21 cellular contexts compared by ENCODE assay signal in genomic region chr5:156755421-156756087, GRCh38.
DNase-seq lines count a peak whose midpoint lies in the region; ATAC-seq, FAIRE-seq and TF ChIP-seq lines count a peak whose summit lies in the region.
"Had no signal": no experiment of that assay in that cellular context is flagged by ENCODE, and none has a peak within 500 bp of the region (broad histone marks: within the 10 kb centered on the region; RNA-seq: fewer than 3 reads in every experiment).

No MANE protein-coding gene starts in this region.

- DNase-seq in left ventricle myocardium inferior: no peak
- no peak for DNase-seq in heart right ventricle
- no peak for DNase-seq in GM23338 (ENCODE audit: low spot score)
- no peak for DNase-seq in H1 (ENCODE audit: low read depth in 1 of 2, low spot score in 2 of 2)
- no peak for DNase-seq in neural progenitor cell (ENCODE audit: low spot score)
- no peak for DNase-seq in uterus
- no peak for DNase-seq in NCI-H446 treated with DMSO at 0.1 percent for 48 hours (lab: John Stamatoyannopoulos, UW)
- DNase-seq: Calu3; CD8-positive, alpha-beta T cell; Karpas-422; MG63; NCI-H1105 treated with DMSO at 0.1 percent for 48 hours; NCI-H1694; NCI-H510A treated with DMSO at 0.1 percent for 48 hours; NCI-H82; PC-9 had no signal

- intact Hi-C loops in left ventricle myocardium inferior (cut with micrococcal nuclease) (no loop called here), heart right ventricle (cut with DNase I) (no loop called here), uterus (cut with DNase I; ENCODE audit: low total_unique reads) (no loop called here)

- H3K27ac Mint-ChIP-seq in GM23338 (peak overlapping the region; percentile 55), neural progenitor cell (no peak overlapping the region)
- H3K27ac Mint-ChIP-seq: CD8-positive, alpha-beta T cell; IgD-negative memory B cell had no signal

- H2AFZ ChIP-seq in GM23338: peak overlapping the region; percentile 88
- H2AFZ ChIP-seq in H1 (ENCODE audit: low read length): peak overlapping the region; percentile 45; the same call in 1 of the 2 replicates
- H2AFZ ChIP-seq in neural progenitor cell (replicated peaks): peak overlapping the region; percentile 4
- H2AFZ ChIP-seq: PC-9 had no signal

- no peak overlapping the region for H2BK12ac ChIP-seq in H1 (ENCODE audit: low read depth, low read length)

- 0 out of 2 replicates have a peak, but pooled peaks cover 9% of the 10 kb centered on the region for H3K9me2 ChIP-seq in GM23338 (ENCODE audit: insufficient read depth)

- H3K27me3 Mint-ChIP-seq in GM23338 (ENCODE audit: insufficient read depth, low read depth, poor library complexity): no peaks in the 10 kb centered on the region
- peaks cover 2% of the 10 kb centered on the region for H3K27me3 Mint-ChIP-seq in neural progenitor cell (ENCODE audit: insufficient read depth, low read depth)
- H3K27me3 Mint-ChIP-seq: IgD-negative memory B cell had no signal

- no peak overlapping the region for H3K23ac ChIP-seq in H1 (ENCODE audit: insufficient read length)

- ATAC-seq in heart right ventricle (no peak), GM23338 (no peak), HG02981 (IDR thresholded peaks at IDR 0.05; ENCODE audit: unreplicated experiment) (no peak)
- ATAC-seq: CD8-positive, alpha-beta T cell had no signal

- H2BK20ac ChIP-seq in H1 (ENCODE audit: low read length): no peak overlapping the region

- H3K56ac ChIP-seq in H1 (replicated peaks; ENCODE audit: insufficient read length, low read depth, low read length): no peak overlapping the region

- H3K23me2 ChIP-seq in H1 (ENCODE audit: low read depth, low read length): no peaks in the 10 kb centered on the region

- H3K9me3 ChIP-seq in left ventricle myocardium inferior (replicated peaks) (no peaks in the 10 kb centered on the region), heart right ventricle (no peaks in the 10 kb centered on the region), H1 (ENCODE audit: insufficient read depth in 2 of 2, low read depth in 1 of 2, low read length in 1 of 2) (no peaks in the 10 kb centered on the region), neural progenitor cell (ENCODE audit: low read depth) (no peaks in the 10 kb centered on the region), uterus (no peaks in the 10 kb centered on the region)
- H3K9me3 ChIP-seq: BLaER1 treated with 17β-estradiol and CSF1 and Interleukin-3, amounts not matched to agents 10 nM and 100 nM; HAP-1; MG63 had no signal

- TF ChIP-seq EP300 in H1 (IDR thresholded peaks at IDR 0.05; ENCODE audit: borderline replicate concordance in 1 of 2, low read depth in 2 of 2, low read length in 2 of 2): no peak

- TF ChIP-seq POLR2A in H1 (IDR thresholded peaks at IDR 0.05; ENCODE audit: control extremely low read depth in 1 of 2, low read depth in 2 of 2, low read length in 2 of 2) (no peak), uterus (IDR thresholded peaks at IDR 0.05) (no peak)

- peak overlapping the region; percentile 46; the same call in 1 of the 2 replicates for H2BK15ac ChIP-seq in H1 (ENCODE audit: low read length)

- TF ChIP-seq CTCF in left ventricle myocardium inferior (IDR thresholded peaks at IDR 0.05; ENCODE audit: borderline replicate concordance) (no peak), heart right ventricle (IDR thresholded peaks at IDR 0.05) (no peak), GM23338 (conservative IDR thresholded peaks at IDR 0.05; ENCODE audit: low read depth in 2 of 2) (no peak), H1 (IDR thresholded peaks at IDR 0.05; ENCODE audit: control extremely low read depth in 1 of 3, insufficient read depth in 1 of 3, low read depth in 1 of 3, low read length in 3 of 3) (no peak), neural progenitor cell (IDR thresholded peaks at IDR 0.05) (no peak), uterus (IDR thresholded peaks at IDR 0.05) (no peak)

- no peak overlapping the region for H4K8ac ChIP-seq in H1 (ENCODE audit: extremely low read depth, insufficient read depth, low read length)

- CTCF ChIA-PET in H1 (lab: Charles Lee; ENCODE audit: partially characterized antibody): interaction anchor here (0.6 to 1.2 kb wide), 3 partner anchors 10 to 340 kb away, joined by 3 to 4 read pairs (median 3); no protein-coding TSS in a partner anchor

- no peaks in the 10 kb centered on the region for H3K79me1 ChIP-seq in H1 (ENCODE audit: low read depth, low read length)

- 87 to 88% methylated on average over 3 of the region's 3 CpGs for WGBS in heart right ventricle, 2 donors
- 92% methylated on average over 3 of the region's 3 CpGs; no CpG with 5 or more reads in 1 of the 2 experiments for WGBS in H1 (ENCODE audit: extremely low coverage in 1 of 2, insufficient coverage in 1 of 2, insufficient read length in 1 of 2, insufficient replicate concordance in 2 of 2, low coverage in 1 of 2, low lambda C conversion rate in 2 of 2, missing lambda C conversion rate in 1 of 2), 2 experiments

- H4K20me1 ChIP-seq in GM23338 (replicated peaks; ENCODE audit: insufficient read depth) (no peaks in the 10 kb centered on the region), H1 (replicated peaks in 1 of 2; ENCODE audit: control insufficient read depth in 1 of 2, insufficient read depth in 2 of 2, low read length in 2 of 2) (no peaks in the 10 kb centered on the region), neural progenitor cell (ENCODE audit: low read depth) (no peaks in the 10 kb centered on the region)
- H4K20me1 ChIP-seq: BLaER1 treated with 17β-estradiol and CSF1 and Interleukin-3, amounts not matched to agents 10 nM and 100 nM had no signal

- H3K79me2 ChIP-seq in GM23338 (replicated peaks; ENCODE audit: insufficient read depth): no peaks in the 10 kb centered on the region
- H3K79me2 ChIP-seq in H1 (ENCODE audit: control insufficient read depth in 1 of 2, insufficient read depth in 2 of 2, low read length in 2 of 2): no peaks in the 10 kb centered on the region
- H3K79me2 ChIP-seq in neural progenitor cell (ENCODE audit: low read depth): no peaks in the 10 kb centered on the region

- H3K36me3 ChIP-seq in left ventricle myocardium inferior: no peaks in the 10 kb centered on the region
- H3K36me3 ChIP-seq in heart right ventricle: peaks cover 0 to 2% (median 0%) of the 10 kb centered on the region in 9 donors
- H3K36me3 ChIP-seq in GM23338 (ENCODE audit: insufficient read depth): no peaks in the 10 kb centered on the region
- no peaks in the 10 kb centered on the region for H3K36me3 ChIP-seq in H1 (ENCODE audit: control insufficient read depth in 2 of 4, insufficient read depth in 4 of 4, low read length in 3 of 4)
- no peaks in the 10 kb centered on the region for H3K36me3 ChIP-seq in neural progenitor cell
- H3K36me3 ChIP-seq in uterus: no peaks in the 10 kb centered on the region
- H3K36me3 ChIP-seq: BLaER1 treated with 17β-estradiol and CSF1 and Interleukin-3, amounts not matched to agents 10 nM and 100 nM; HAP-1; MG63 had no signal

- H3K36me3 Mint-ChIP-seq in GM23338 (ENCODE audit: low read depth) (no peaks in the 10 kb centered on the region), neural progenitor cell (no peaks in the 10 kb centered on the region)
- H3K36me3 Mint-ChIP-seq: CD8-positive, alpha-beta T cell; IgD-negative memory B cell had no signal

- no peak for TF ChIP-seq RAD21 in H1 (IDR thresholded peaks at IDR 0.05 in 1 of 2, conservative IDR thresholded peaks at IDR 0.05 in 1 of 2; ENCODE audit: low read depth in 2 of 2, low read length in 2 of 2)

- H3K9ac ChIP-seq in H1 (replicated peaks in 1 of 4; ENCODE audit: extremely low read depth in 1 of 4, low read depth in 3 of 4, low read length in 3 of 4): no peak overlapping the region; a peak in 1 of 7 replicates
- H3K9ac ChIP-seq in neural progenitor cell: no peak overlapping the region
- H3K9ac ChIP-seq: BLaER1 treated with 17β-estradiol and CSF1 and Interleukin-3, amounts not matched to agents 10 nM and 100 nM had no signal

- no peak overlapping the region for H4K5ac ChIP-seq in H1 (ENCODE audit: insufficient read length, low read depth, low read length)

- H3K4ac ChIP-seq in H1 (replicated peaks; ENCODE audit: insufficient read length, low read depth, low read length): no peak overlapping the region

- H2AK5ac ChIP-seq in H1 (ENCODE audit: low read depth, low read length): no peak overlapping the region

- H3K4me1 ChIP-seq in left ventricle myocardium inferior: peaks cover 19% of the 10 kb centered on the region
- H3K4me1 ChIP-seq in heart right ventricle: peaks cover 0 to 21% (median 5%) of the 10 kb centered on the region in 9 donors
- H3K4me1 ChIP-seq in GM23338 (ENCODE audit: insufficient read depth): no peaks in the 10 kb centered on the region
- H3K4me1 ChIP-seq in H1 (replicated peaks in 1 of 4; ENCODE audit: control insufficient read depth in 3 of 4, insufficient read depth in 4 of 4, low read length in 3 of 4): no peaks in the 10 kb centered on the region
- H3K4me1 ChIP-seq in neural progenitor cell: no peaks in the 10 kb centered on the region
- no peaks in the 10 kb centered on the region for H3K4me1 ChIP-seq in uterus
- H3K4me1 ChIP-seq: BLaER1 treated with 17β-estradiol and CSF1 and Interleukin-3, amounts not matched to agents 10 nM and 100 nM; HAP-1 had no signal

- H2BK5ac ChIP-seq in H1 (ENCODE audit: low read depth, low read length): no peak overlapping the region

- no peak for FAIRE-seq in H1 (lab: Jason Lieb, UNC)
- FAIRE-seq: HTR-8/SVneo had no signal

- H3K9me3 Mint-ChIP-seq in GM23338 (no peaks in the 10 kb centered on the region), neural progenitor cell (no peaks in the 10 kb centered on the region)
- H3K9me3 Mint-ChIP-seq: CD8-positive, alpha-beta T cell; IgD-negative memory B cell had no signal

- no peak overlapping the region for H3K18ac ChIP-seq in H1 (ENCODE audit: extremely low read depth, low read length)

- H3F3A ChIP-seq in GM23338 (replicated peaks; ENCODE audit: low read depth): no peaks in the 10 kb centered on the region
- H3F3A ChIP-seq in neural progenitor cell (ENCODE audit: low read depth): no peaks in the 10 kb centered on the region

- no peak overlapping the region for H4K91ac ChIP-seq in H1 (replicated peaks; ENCODE audit: insufficient read length, low read length)

- no peak overlapping the region for H3K4me3 Mint-ChIP-seq in GM23338
- no peak overlapping the region for H3K4me3 Mint-ChIP-seq in neural progenitor cell
- H3K4me3 Mint-ChIP-seq: CD8-positive, alpha-beta T cell; IgD-negative memory B cell had no signal

- peak overlapping the region; percentile 25 for H3K27ac ChIP-seq in left ventricle myocardium inferior (replicated peaks)
- H3K27ac ChIP-seq in heart right ventricle: peak overlapping the region in 1 of 10 donors; percentile 4
- no peak overlapping the region for H3K27ac ChIP-seq in GM23338 (ENCODE audit: low read depth)
- H3K27ac ChIP-seq in H1 (ENCODE audit: low read depth, low read length): no peak overlapping the region
- no peak overlapping the region for H3K27ac ChIP-seq in neural progenitor cell
- no peak overlapping the region for H3K27ac ChIP-seq in uterus
- H3K27ac ChIP-seq: BLaER1 treated with 17β-estradiol and CSF1 and Interleukin-3, amounts not matched to agents 10 nM and 100 nM; PC-9 had no signal

- H3K4me2 ChIP-seq in GM23338: no peak overlapping the region
- H3K4me2 ChIP-seq in H1 (ENCODE audit: insufficient read depth in 1 of 2, low read depth in 2 of 2, low read length in 2 of 2): no peak overlapping the region
- no peak overlapping the region for H3K4me2 ChIP-seq in neural progenitor cell
- H3K4me2 ChIP-seq: BLaER1 treated with 17β-estradiol and CSF1 and Interleukin-3, amounts not matched to agents 10 nM and 100 nM; PC-9 had no signal

- no peak overlapping the region for H2BK120ac ChIP-seq in H1 (replicated peaks; ENCODE audit: low read depth, low read length)

- H3K14ac ChIP-seq in H1 (ENCODE audit: insufficient read length): no peak overlapping the region

- H3K4me1 Mint-ChIP-seq in GM23338 (peaks cover 3% of the 10 kb centered on the region; the same call in 2 of the 3 replicates), neural progenitor cell (no peaks in the 10 kb centered on the region)

- POLR2A ChIA-PET in H1 (lab: Charles Lee; ENCODE audit: partially characterized antibody): interaction anchor here (1.5 kb wide), 1 partner anchor 12 kb away, joined by 3 read pairs; no protein-coding TSS in a partner anchor

- H3K4me3 ChIP-seq in left ventricle myocardium inferior (no peak overlapping the region), heart right ventricle (no peak overlapping the region), GM23338 (no peak overlapping the region), H1 (ENCODE audit: extremely low read depth in 1 of 4, insufficient read depth in 2 of 4, low read depth in 3 of 4, low read length in 4 of 4) (no peak overlapping the region), neural progenitor cell (no peak overlapping the region), uterus (no peak overlapping the region)
- H3K4me3 ChIP-seq: BLaER1 treated with 17β-estradiol and CSF1 and Interleukin-3, amounts not matched to agents 10 nM and 100 nM; HAP-1; MG63; PC-9 had no signal

- H3K27me3 ChIP-seq in left ventricle myocardium inferior (ENCODE audit: low read depth) (no peaks in the 10 kb centered on the region), heart right ventricle (no peaks in the 10 kb centered on the region), GM23338 (ENCODE audit: insufficient read depth) (no peaks in the 10 kb centered on the region), H1 (replicated peaks in 1 of 4; ENCODE audit: control insufficient read depth in 3 of 4, extremely low read depth in 1 of 4, insufficient read depth in 3 of 4, low read length in 3 of 4) (no peaks in the 10 kb centered on the region), neural progenitor cell (no peaks in the 10 kb centered on the region), uterus (no peaks in the 10 kb centered on the region)
- H3K27me3 ChIP-seq: BLaER1 treated with 17β-estradiol and CSF1 and Interleukin-3, amounts not matched to agents 10 nM and 100 nM; MG63 had no signal

Comparison
In these comparisons a context has a peak if more than half of its experiments do, and no peak if none do; other contexts are left out.
1. H2AFZ ChIP-seq: peak in every context shown above with its lines; median percentile 88 in GM23338; 45 in H1; 4 in neural progenitor cell.